Comparison of ENCODE assay signal across 8 cellular contexts in genomic region chr6:137218473-137218916, GRCh38. TPM values are rescaled to one million over a fixed set of nuclear protein-coding genes. Genes with fewer than 3 reads are reported as not detected.
A peak's percentile ranks its signal among the peaks of the same experiment; 100 is the strongest.
DNase-seq lines count a peak whose midpoint lies in the region; ATAC-seq, FAIRE-seq and TF ChIP-seq lines count a peak whose summit lies in the region.

No MANE protein-coding gene starts in this region.

- peaks cover 0 to 2% (median 0%) of the 10 kb centered on the region in 5 donors for H3K9me3 Mint-ChIP-seq in CD8-positive, alpha-beta memory T cell

- no peaks in the 10 kb centered on the region for H3K27me3 ChIP-seq in CD8-positive, alpha-beta memory T cell (ENCODE audit: insufficient read depth, low read length, poor library complexity, severe bottlenecking)
- H3K27me3 ChIP-seq in bronchial epithelial cell (ENCODE audit: control insufficient read depth, insufficient read depth, low read length), result no peaks in the 10 kb centered on the region

- no peaks in the 10 kb centered on the region for H3K9me3 ChIP-seq in CD8-positive, alpha-beta memory T cell (ENCODE audit: low read length)

- H3K27ac Mint-ChIP-seq in CD8-positive, alpha-beta memory T cell, result peak overlapping the region; percentile 90 to 100 (median 99)

- POLR2A ChIA-PET in CD8-positive, alpha-beta memory T cell (lab: Charles Lee), result no interaction called here

- CTCF ChIA-PET in CD8-positive, alpha-beta memory T cell (lab: Charles Lee), result no interaction called here

- no peak for FAIRE-seq in bronchial epithelial cell (lab: Jason Lieb, UNC)

- DNase-seq in CD8-positive, alpha-beta memory T cell, result peak; percentile 21 to 72 (median 51)
- DNase-seq in HPDE6-E6E7 (ENCODE audit: extremely low spot score) (peak; percentile 43), SW480 (ENCODE audit: low spot score) (peak; percentile 44), bronchial epithelial cell (ENCODE audit: low read depth) (peak; percentile 80), iris pigment epithelial cell (ENCODE audit: low read depth) (peak; percentile 55), NCI-H1436 (lab: John Stamatoyannopoulos, UW) (no peak)
- peak; percentile 19 for DNase-seq in stimulated activated CD4-positive, alpha-beta T cell treated with anti-CD3 and anti-CD28 coated beads, Interleukin-15, amount 100 ng/mL, for 48 hours (ENCODE audit: low read depth in 2 of 2)

- no peak for TF ChIP-seq CTCF in bronchial epithelial cell (IDR thresholded peaks at IDR 0.05; ENCODE audit: insufficient read depth, low read length, severe bottlenecking)

- peaks cover 46% of the 10 kb centered on the region for H3K4me1 ChIP-seq in CD8-positive, alpha-beta memory T cell (ENCODE audit: insufficient read depth, low read length)

- peak overlapping the region; percentile 95 for H3K4me3 ChIP-seq in CD8-positive, alpha-beta memory T cell (ENCODE audit: low read length)
- peak overlapping the region; percentile 80 for H3K4me3 ChIP-seq in bronchial epithelial cell (ENCODE audit: low read depth, low read length)

- peak; percentile 34 for ATAC-seq in GM19438 (IDR thresholded peaks at IDR 0.05; ENCODE audit: low read depth, unreplicated experiment)

- H3K4me1 Mint-ChIP-seq in CD8-positive, alpha-beta memory T cell, result peaks cover 52 to 76% (median 73%) of the 10 kb centered on the region in 3 donors

- H3K27ac ChIP-seq in CD8-positive, alpha-beta memory T cell (ENCODE audit: low read depth, low read length), result peak overlapping the region; percentile 94

- peaks cover 0 to 14% (median 6%) of the 10 kb centered on the region in 3 donors for H3K36me3 Mint-ChIP-seq in CD8-positive, alpha-beta memory T cell

- no peaks in the 10 kb centered on the region for H3K36me3 ChIP-seq in CD8-positive, alpha-beta memory T cell (ENCODE audit: insufficient read depth, low read length)
- peaks cover 3% of the 10 kb centered on the region for H3K36me3 ChIP-seq in bronchial epithelial cell (ENCODE audit: control insufficient read depth, insufficient read depth, low read length)

- peak overlapping the region; percentile 94 to 100 (median 98) for H3K4me3 Mint-ChIP-seq in CD8-positive, alpha-beta memory T cell

- no peaks in the 10 kb centered on the region for H3K27me3 Mint-ChIP-seq in CD8-positive, alpha-beta memory T cell

RNA-seq across cellular contexts. Expression of gene IFNGR1, which starts 0.7 kb away (rescaled TPM):
- 10 to 100 TPM; 18.9 to 19.9 TPM for total RNA-seq in CD8-positive, alpha-beta memory T cell
- 80.0 TPM for polyA plus RNA-seq in CD8-positive, alpha-beta memory T cell
- total RNA-seq in bronchial epithelial cell, result 83.5 and 94.6 TPM in 2 replicates

RNA-seq across cellular contexts. Expression of gene IL22RA2, which starts 45.1 kb away (rescaled TPM):
- not detected for total RNA-seq in CD8-positive, alpha-beta memory T cell
- polyA plus RNA-seq in CD8-positive, alpha-beta memory T cell, result not detected
- not detected in 2 replicates for total RNA-seq in bronchial epithelial cell
